In the genomic region with DNA sequence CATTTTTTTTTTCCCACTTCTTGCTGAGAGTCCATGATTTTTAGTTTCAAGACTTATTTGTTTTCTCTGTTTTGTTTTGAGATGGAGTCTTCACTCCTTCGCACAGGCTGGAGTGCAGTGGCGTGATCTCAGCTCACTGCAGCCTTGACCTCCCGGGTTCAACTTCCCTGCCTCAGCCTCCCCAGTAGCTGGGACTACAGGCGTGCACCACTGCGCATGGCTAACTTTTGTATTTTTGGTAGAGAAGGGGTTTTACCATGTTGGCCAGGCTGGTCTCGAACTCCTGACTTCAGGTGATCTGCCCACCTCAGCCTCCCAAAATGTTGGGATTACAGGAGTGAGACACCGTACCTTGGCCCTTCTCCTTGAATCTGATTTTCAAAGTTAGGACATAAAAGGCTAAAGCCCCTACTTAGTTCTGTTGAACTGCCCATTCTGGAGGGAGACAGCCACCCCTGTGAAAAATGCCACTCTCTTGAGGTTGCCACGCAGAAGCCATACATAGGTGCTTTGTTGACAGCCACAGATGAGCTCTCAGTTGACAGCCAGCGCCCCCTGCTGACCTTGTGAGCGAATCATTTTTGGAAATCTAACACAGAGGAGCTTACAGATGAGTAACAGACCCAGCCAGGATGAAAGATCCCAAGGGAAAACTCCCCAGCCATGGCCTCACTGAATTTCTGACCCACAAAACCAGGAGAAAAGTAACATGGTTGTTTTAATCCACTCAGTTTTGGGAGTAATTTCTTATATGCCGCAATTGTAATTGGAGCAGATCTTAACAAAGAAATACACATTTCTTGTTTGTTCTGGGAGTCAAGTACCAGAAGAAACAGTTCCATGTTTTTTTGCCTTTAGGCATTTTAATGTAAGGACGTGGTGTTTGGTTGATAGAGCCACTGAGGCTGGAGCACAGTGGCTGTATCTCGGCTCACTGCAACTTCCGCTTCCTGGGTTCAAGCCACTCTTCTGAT, we compare ENCODE assay signal across 8 cellular contexts. TPM values are rescaled to one million over a fixed set of nuclear protein-coding genes. Genes with fewer than 3 reads are reported as not detected.
DNase-seq lines count a peak whose midpoint lies in the region; ATAC-seq lines count a peak whose summit lies in the region.

No MANE protein-coding gene starts in this region.

- intact Hi-C loops in left colon (cut with DNase I, micrococcal nuclease) = no loop called here

- ATAC-seq in HG03097 (IDR thresholded peaks at IDR 0.05; ENCODE audit: low FRiP score, unreplicated experiment) (peak; percentile 74), left colon (peak; percentile 96)
- ATAC-seq in activated CD4-positive, CD25-positive, alpha-beta regulatory T cell treated with anti-CD3 and anti-CD28 coated beads, Interleukin-2, amount 50 U/mL, for 24 hours = peak; percentile 81 to 89

- peak; percentile 69 for DNase-seq in SIG-M5 treated with dmso at 0.1 percent for 504 hours (lab: John Stamatoyannopoulos, UW; ENCODE audit: unreplicated experiment)
- no peak for DNase-seq in SIG-M5 (lab: John Stamatoyannopoulos, UW)
- DNase-seq in NCI-H345 treated with DMSO at 0.1 percent for 48 hours (lab: John Stamatoyannopoulos, UW; ENCODE audit: unreplicated experiment) = peak; percentile 45
- DNase-seq in cerebellar cortex (ENCODE audit: low spot score) = peak; percentile 86
- peak; percentile 73 to 86 for DNase-seq in left colon
- DNase-seq in stimulated activated CD4-positive, alpha-beta T cell treated with anti-CD3 and anti-CD28 coated beads, Interleukin-2, amount 100 ng/mL, for 48 hours = peak; percentile 83 to 85

RNA-seq across cellular contexts. Expression of a gene that starts 38.8 kb away (rescaled TPM):
- total RNA-seq in left colon = under 1 TPM; 0.11 to 0.15 TPM

RNA-seq across cellular contexts. Expression of a gene that starts 47.2 kb away (rescaled TPM):
- total RNA-seq in left colon = 1 to 10 TPM; 5.6 to 6.3 TPM
